Comparison of ENCODE assay signal across 14 cellular contexts in genomic region chr6:80547827-80548226, GRCh38.
A peak's percentile ranks its signal among the peaks of the same experiment; 100 is the strongest.
DNase-seq lines count a peak whose midpoint lies in the region; ATAC-seq lines count a peak whose summit lies in the region.
"Had no signal": no experiment of that assay in that cellular context is flagged by ENCODE, and none has a peak within 500 bp of the region (broad histone marks: within the 10 kb centered on the region; RNA-seq: fewer than 3 reads in every experiment).

No MANE protein-coding gene starts in this region.

- ATAC-seq in HG03354 (IDR thresholded peaks at IDR 0.05; ENCODE audit: poor library complexity, severe bottlenecking, unreplicated experiment), result peak; percentile 27
- ATAC-seq: gastroesophageal sphincter had no signal

- DNase-seq in EL (peak; percentile 81), astrocyte of the hippocampus (ENCODE audit: low read depth, low spot score) (peak; percentile 75), myocyte (ENCODE audit: low read depth) (peak; percentile 79), T-helper 1 cell (no peak), NOMO-1 treated with DMSO at 0.1 percent for 48 hours (lab: John Stamatoyannopoulos, UW; ENCODE audit: unreplicated experiment) (no peak), amygdala (lab: John Stamatoyannopoulos, UW) (no peak)
- DNase-seq in stimulated activated CD4-positive, alpha-beta T cell treated with anti-CD3 and anti-CD28 coated beads, Interleukin-2, amount 100 ng/mL, for 48 hours, result no peak
- DNase-seq: activated CD4-positive, alpha-beta T cell treated with anti-CD3 and anti-CD28 coated beads, Interleukin-2, amount 50 U/mL, for 4 hours; anterior cingulate cortex; H9; NCI-H2081 treated with DMSO at 0.1 percent for 48 hours; sigmoid colon had no signal

Comparison
In these comparisons a context has a peak if more than half of its experiments do, and no peak if none do; other contexts are left out.
1. DNase-seq: peak in EL (single experiment), astrocyte of the hippocampus (single experiment) and myocyte (single experiment); none in T-helper 1 cell (0 of 5), NOMO-1 treated with DMSO at 0.1 percent for 48 hours (single experiment), amygdala (0 of 56) and stimulated activated CD4-positive, alpha-beta T cell treated with anti-CD3 and anti-CD28 coated beads, Interleukin-2, amount 100 ng/mL, for 48 hours (0 of 2).